ENCODE assay signal across 13 cellular contexts in genomic region chrX:129780441-129781105, GRCh38. TPM values are rescaled to one million over a fixed set of nuclear protein-coding genes. Genes with fewer than 3 reads are reported as not detected.
A peak's percentile ranks its signal among the peaks of the same experiment; 100 is the strongest.
DNase-seq lines count a peak whose midpoint lies in the region; ATAC-seq and TF ChIP-seq lines count a peak whose summit lies in the region.
"Had no signal": no experiment of that assay in that cellular context is flagged by ENCODE, and none has a peak within 500 bp of the region (broad histone marks: within the 10 kb centered on the region; RNA-seq: fewer than 3 reads in every experiment).

No MANE protein-coding gene starts in this region.

- TF ChIP-seq POLR2A in heart left ventricle (IDR thresholded peaks at IDR 0.05) = no peak

- DNase-seq in heart left ventricle (no peak), heart right ventricle (no peak), mesenteric fat pad (ENCODE audit: low spot score) (peak; percentile 88), upper lobe of right lung (no peak), left colon (no peak), NCI-H82 (lab: John Stamatoyannopoulos, UW) (no peak), GM03348 (ENCODE audit: low spot score) (no peak)
- DNase-seq in activated CD8-positive, alpha-beta T cell treated with anti-CD3 and anti-CD28 coated beads for 36 hours = no peak
- DNase-seq: BE2C, occipital lobe had no signal

- H3K36me3 ChIP-seq in heart left ventricle (no peaks in the 10 kb centered on the region), heart right ventricle (peaks cover 0 to 3% (median 0%) of the 10 kb centered on the region in 9 donors), upper lobe of right lung (no peaks in the 10 kb centered on the region)
- H3K36me3 ChIP-seq: BE2C had no signal

- H3K4me3 ChIP-seq in heart left ventricle (peak overlapping the region in 8 of 12 donors; percentile 5 to 64 (median 34)), heart right ventricle (peak overlapping the region in 5 of 10 donors; percentile 18 to 60 (median 27)), upper lobe of right lung (peak overlapping the region; percentile 45)

- ATAC-seq in heart left ventricle (peak in 1 of 4 donors; percentile 12), heart right ventricle (no peak), upper lobe of right lung (no peak), left colon (no peak)
- no peak for ATAC-seq in activated CD8-positive, alpha-beta T cell treated with anti-CD3 and anti-CD28 coated beads for 36 hours
- ATAC-seq: Panc1 had no signal

- H3K27ac ChIP-seq in heart left ventricle (peak overlapping the region in 2 of 12 donors; percentile 26 to 87), heart right ventricle (peak overlapping the region in 3 of 10 donors; percentile 22 to 93 (median 36)), upper lobe of right lung (peak overlapping the region; percentile 60)

- peaks cover 58% of the 10 kb centered on the region for H3K36me3 Mint-ChIP-seq in activated CD8-positive, alpha-beta T cell treated with anti-CD3 and anti-CD28 coated beads for 36 hours (ENCODE audit: low read depth)
- H3K36me3 Mint-ChIP-seq: type B pancreatic cell had no signal

- H3K27me3 Mint-ChIP-seq in activated CD8-positive, alpha-beta T cell treated with anti-CD3 and anti-CD28 coated beads for 36 hours = no peaks in the 10 kb centered on the region

- POLR2A ChIA-PET in activated CD8-positive, alpha-beta T cell treated with anti-CD3 and anti-CD28 coated beads for 36 hours (lab: Charles Lee) = interaction anchor here (3.8 to 5.6 kb wide), 4 partner anchors 10 to 25 kb away, joined by 19 to 56 read pairs (median 34); no protein-coding TSS in a partner anchor

- H3K27me3 ChIP-seq in heart left ventricle (no peaks in the 10 kb centered on the region), heart right ventricle (peaks cover 0 to 5% (median 0%) of the 10 kb centered on the region in 7 donors), upper lobe of right lung (no peaks in the 10 kb centered on the region)
- H3K27me3 ChIP-seq: BE2C had no signal

- WGBS in heart left ventricle, 4 donors = 81 to 92% (median 85%) methylated on average over 6 of the region's 6 CpGs
- 76 to 89% methylated on average over 6 of the region's 6 CpGs for WGBS in heart right ventricle, 2 donors

- H3K4me3 Mint-ChIP-seq in activated CD8-positive, alpha-beta T cell treated with anti-CD3 and anti-CD28 coated beads for 36 hours = peak overlapping the region; percentile 83
- H3K4me3 Mint-ChIP-seq: type B pancreatic cell had no signal

- H3K9me3 Mint-ChIP-seq in activated CD8-positive, alpha-beta T cell treated with anti-CD3 and anti-CD28 coated beads for 36 hours = no peaks in the 10 kb centered on the region
- H3K9me3 Mint-ChIP-seq: type B pancreatic cell had no signal

- H3K4me1 ChIP-seq in heart left ventricle (peaks cover 0 to 42% (median 0%) of the 10 kb centered on the region in 12 donors), heart right ventricle (peaks cover 0 to 49% (median 0%) of the 10 kb centered on the region in 9 donors), upper lobe of right lung (no peaks in the 10 kb centered on the region)
- H3K4me1 ChIP-seq: BE2C had no signal

- H3K9me3 ChIP-seq in heart left ventricle (no peaks in the 10 kb centered on the region), heart right ventricle (no peaks in the 10 kb centered on the region), upper lobe of right lung (no peaks in the 10 kb centered on the region)
- H3K9me3 ChIP-seq: BE2C had no signal

- intact Hi-C loops in heart left ventricle (cut with DNase I) = no loop called here
- intact Hi-C loops in heart right ventricle (cut with DNase I) = no loop called here
- intact Hi-C loops in activated CD8-positive, alpha-beta T cell treated with anti-CD3 and anti-CD28 coated beads for 36 hours (cut with micrococcal nuclease) = loop anchor here (5.0 to 10.0 kb wide), 2 partner anchors 33 to 124 kb away; partner anchors contain the start of gene UTP14A
- intact Hi-C loops in upper lobe of right lung (cut with DNase I) = no loop called here
- intact Hi-C loops in left colon (cut with DNase I, micrococcal nuclease) = no loop called here

- peak overlapping the region; percentile 95 for H3K27ac Mint-ChIP-seq in activated CD8-positive, alpha-beta T cell treated with anti-CD3 and anti-CD28 coated beads for 36 hours
- H3K27ac Mint-ChIP-seq: type B pancreatic cell had no signal

- H3K4me1 Mint-ChIP-seq in activated CD8-positive, alpha-beta T cell treated with anti-CD3 and anti-CD28 coated beads for 36 hours (ENCODE audit: low read depth) = peaks cover 41% of the 10 kb centered on the region

- CTCF ChIA-PET in activated CD8-positive, alpha-beta T cell treated with anti-CD3 and anti-CD28 coated beads for 36 hours (lab: Charles Lee) = interaction anchor here (1.0 to 2.1 kb wide), 8 partner anchors 10 to 102 kb away, joined by 3 to 9 read pairs (median 3); no protein-coding TSS in a partner anchor

- no peak for TF ChIP-seq CTCF in heart left ventricle (IDR thresholded peaks at IDR 0.05)
- TF ChIP-seq CTCF in heart right ventricle (IDR thresholded peaks at IDR 0.05) = no peak
- TF ChIP-seq CTCF in activated CD8-positive, alpha-beta T cell treated with anti-CD3 and anti-CD28 coated beads for 36 hours (IDR thresholded peaks at IDR 0.05) = no peak
- no peak for TF ChIP-seq CTCF in upper lobe of right lung (IDR thresholded peaks at IDR 0.05)

RNA-seq across cellular contexts. Expression of gene SASH3, which starts 0.8 kb away (rescaled TPM):
- total RNA-seq in heart left ventricle = 10 to 100 TPM in 1 of 9 donors, 1 to 10 TPM in 6, under 1 TPM in 2; 0.74 to 27.8 (median 1.6) TPM
- 1 to 10 TPM in 1 of 2 donors, under 1 TPM in 1; 0.61 to 2.4 TPM for polyA plus RNA-seq in heart left ventricle
- total RNA-seq in heart right ventricle = 10 to 100 TPM in 1 of 10 donors, 1 to 10 TPM in 6, under 1 TPM in 3; 0.57 to 15.3 (median 2.3) TPM
- 1 to 10 TPM in 1 of 2 donors, under 1 TPM in 1; 0.88 to 1.9 TPM for polyA plus RNA-seq in heart right ventricle
- total RNA-seq in activated CD8-positive, alpha-beta T cell treated with anti-CD3 and anti-CD28 coated beads for 36 hours = 100 to 1,000 TPM; 117 to 123 TPM
- 24.3 TPM for total RNA-seq in mesenteric fat pad
- total RNA-seq in upper lobe of right lung = 41.2 TPM
- 1 to 10 TPM; 1.3 to 7.5 TPM for total RNA-seq in left colon
- total RNA-seq: epithelial cell of proximal tubule had no signal

RNA-seq across cellular contexts. Expression of gene XPNPEP2, which starts 41.8 kb away (rescaled TPM):
- total RNA-seq in heart left ventricle = 1 to 10 TPM in 3 of 9 donors, under 1 TPM in 6; 0.19 to 2.1 (median 0.56) TPM
- under 1 TPM; 0.19 to 0.55 TPM for polyA plus RNA-seq in heart left ventricle
- 1 to 10 TPM in 1 of 10 donors, under 1 TPM in 9; 0.18 to 2.2 (median 0.52) TPM for total RNA-seq in heart right ventricle
- polyA plus RNA-seq in heart right ventricle = under 1 TPM; 0.22 to 0.99 TPM
- under 1 TPM; 0.16 to 0.38 TPM for total RNA-seq in activated CD8-positive, alpha-beta T cell treated with anti-CD3 and anti-CD28 coated beads for 36 hours
- 9.6 TPM for total RNA-seq in mesenteric fat pad
- total RNA-seq in upper lobe of right lung = 0.93 TPM
- total RNA-seq in left colon = 10 to 100 TPM; 11.9 to 22.6 TPM
- total RNA-seq: epithelial cell of proximal tubule had no signal
